12 cellular contexts compared by ENCODE assay signal in the genomic region with DNA sequence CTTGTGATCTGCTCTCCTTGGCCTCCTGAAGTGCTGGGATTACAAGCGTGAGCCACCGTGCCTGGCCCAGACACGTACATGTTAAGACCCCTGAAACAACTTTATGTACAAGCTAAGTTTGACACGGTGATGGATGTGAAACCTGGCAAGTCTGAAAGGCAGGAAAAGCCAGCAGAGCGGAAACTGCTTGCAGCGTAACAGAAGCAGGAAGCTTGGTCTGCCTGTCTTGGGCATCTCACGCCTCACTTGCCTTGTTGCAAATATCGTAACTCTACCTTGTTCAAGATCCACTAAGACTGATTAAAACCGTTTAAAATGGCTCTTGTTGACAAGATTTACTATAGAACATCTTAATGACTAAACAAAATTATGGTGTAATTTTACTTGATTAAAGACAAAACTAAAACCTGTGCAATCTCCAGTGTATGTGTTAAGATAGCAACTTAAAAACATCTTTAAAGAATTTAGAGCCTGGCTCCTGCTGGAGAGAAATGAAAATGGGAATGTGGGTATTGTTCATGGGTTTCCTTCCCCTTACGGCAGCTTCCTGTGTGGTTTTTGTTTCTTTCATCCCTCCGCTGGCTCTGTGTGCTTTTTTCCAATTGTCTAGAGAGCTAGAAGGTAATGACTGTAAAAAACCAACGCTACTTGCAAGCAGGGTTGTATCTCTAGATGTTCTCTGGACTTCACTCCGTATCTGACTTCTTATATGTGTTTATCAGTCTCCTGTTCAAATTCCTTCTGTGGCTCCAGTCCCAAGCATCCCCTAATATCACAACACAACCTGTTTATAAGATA.
DNase-seq lines count a peak whose midpoint lies in the region; ATAC-seq and TF ChIP-seq lines count a peak whose summit lies in the region.
"Had no signal": no experiment of that assay in that cellular context is flagged by ENCODE, and none has a peak within 500 bp of the region (broad histone marks: within the 10 kb centered on the region; RNA-seq: fewer than 3 reads in every experiment).

No MANE protein-coding gene starts in this region.

- H3K27ac Mint-ChIP-seq in IgD-negative memory B cell (peak overlapping the region in 2 of 3 donors; percentile 63 to 80), nephron progenitor cell (peak overlapping the region; percentile 91)
- H3K27ac Mint-ChIP-seq in activated T-cell treated with anti-CD3 and anti-CD28 coated beads, Interleukin-2, amount 50 U/mL, for 72 hours = no peak overlapping the region

- ATAC-seq in activated T-cell treated with anti-CD3 and anti-CD28 coated beads, Interleukin-2, amount 50 U/mL, for 72 hours (replicated peaks in 1 of 2) = peak in 1 of 2 donors; percentile 25
- no peak for ATAC-seq in HG02852 (IDR thresholded peaks at IDR 0.05; ENCODE audit: unreplicated experiment)
- no peak for ATAC-seq in HG03565 (IDR thresholded peaks at IDR 0.05; ENCODE audit: unreplicated experiment)
- ATAC-seq: esophagus mucosa, lower lobe of right lung had no signal

- peaks cover 4% of the 10 kb centered on the region for H3K27me3 Mint-ChIP-seq in IgD-negative memory B cell
- H3K27me3 Mint-ChIP-seq in activated T-cell treated with anti-CD3 and anti-CD28 coated beads, Interleukin-2, amount 50 U/mL, for 72 hours (ENCODE audit: low read depth) = peaks cover 5% of the 10 kb centered on the region
- H3K27me3 Mint-ChIP-seq in nephron progenitor cell (ENCODE audit: low read depth, poor library complexity) = peaks cover 11% of the 10 kb centered on the region

- no peaks in the 10 kb centered on the region for H3K36me3 Mint-ChIP-seq in IgD-negative memory B cell
- H3K36me3 Mint-ChIP-seq in activated T-cell treated with anti-CD3 and anti-CD28 coated beads, Interleukin-2, amount 50 U/mL, for 72 hours (ENCODE audit: insufficient read depth in 2 of 2) = no peaks in the 10 kb centered on the region
- H3K36me3 Mint-ChIP-seq in nephron progenitor cell (ENCODE audit: low read depth) = no peaks in the 10 kb centered on the region

- TF ChIP-seq CTCF in nephron progenitor cell (IDR thresholded peaks at IDR 0.05) = no peak

- H3K9me3 Mint-ChIP-seq in IgD-negative memory B cell = no peaks in the 10 kb centered on the region
- no peaks in the 10 kb centered on the region for H3K9me3 Mint-ChIP-seq in activated T-cell treated with anti-CD3 and anti-CD28 coated beads, Interleukin-2, amount 50 U/mL, for 72 hours
- no peaks in the 10 kb centered on the region for H3K9me3 Mint-ChIP-seq in nephron progenitor cell

- H3K4me1 Mint-ChIP-seq in IgD-negative memory B cell (peaks cover 20 to 26% (median 22%) of the 10 kb centered on the region in 3 donors), nephron progenitor cell (peaks cover 40% of the 10 kb centered on the region)
- H3K4me1 Mint-ChIP-seq in activated T-cell treated with anti-CD3 and anti-CD28 coated beads, Interleukin-2, amount 50 U/mL, for 72 hours (ENCODE audit: low read depth) = peaks cover 28% of the 10 kb centered on the region

- DNase-seq in DMS79 (lab: John Stamatoyannopoulos, UW) = peak; percentile 12
- peak in 1 of 2 donors; percentile 2 for DNase-seq in activated T-cell treated with anti-CD3 and anti-CD28 coated beads, Interleukin-2, amount 50 U/mL, for 72 hours
- DNase-seq in nephron progenitor cell = peak; percentile 36
- DNase-seq in AG08396 (ENCODE audit: low spot score) = no peak
- DNase-seq: caudate nucleus, lower lobe of right lung, NCI-H2227 treated with DMSO at 0.1 percent for 48 hours, T1000 had no signal

- peak overlapping the region in 1 of 4 donors; percentile 65 for H3K4me3 Mint-ChIP-seq in IgD-negative memory B cell
- peak overlapping the region; percentile 37 to 61 for H3K4me3 Mint-ChIP-seq in activated T-cell treated with anti-CD3 and anti-CD28 coated beads, Interleukin-2, amount 50 U/mL, for 72 hours
- H3K4me3 Mint-ChIP-seq in nephron progenitor cell = no peak overlapping the region
